ENCODE assay signal across 12 cellular contexts in genomic region chrX:2708601-2709200, GRCh38. TPM values are rescaled to one million over a fixed set of nuclear protein-coding genes. Genes with fewer than 3 reads are reported as not detected.
DNase-seq lines count a peak whose midpoint lies in the region; ATAC-seq and TF ChIP-seq lines count a peak whose summit lies in the region.
"Had no signal": no experiment of that assay in that cellular context is flagged by ENCODE, and none has a peak within 500 bp of the region (broad histone marks: within the 10 kb centered on the region; RNA-seq: fewer than 3 reads in every experiment).

No MANE protein-coding gene starts in this region.

- no peak overlapping the region for H2BK120ac ChIP-seq in mesenchymal stem cell (ENCODE audit: low read depth, low read length)

- peak overlapping the region; percentile 56 for H4K91ac ChIP-seq in mesenchymal stem cell (ENCODE audit: low read length)

- H3K4ac ChIP-seq in mesenchymal stem cell (ENCODE audit: low read depth in 1 of 2, low read length in 2 of 2), result no peak overlapping the region

- H3K27me3 ChIP-seq in mesenchymal stem cell (ENCODE audit: control insufficient read depth in 1 of 2, insufficient read depth in 1 of 2, low read length in 2 of 2) (no peaks in the 10 kb centered on the region), WERI-Rb-1 (ENCODE audit: insufficient read depth, low read depth, severe bottlenecking) (no peaks in the 10 kb centered on the region)

- no peak overlapping the region for H4K8ac ChIP-seq in mesenchymal stem cell (ENCODE audit: low read length)

- H3K27me3 Mint-ChIP-seq in stimulated activated naive CD8-positive, alpha-beta T cell treated with anti-CD3 and anti-CD28 coated beads, Interleukin-15, Interleukin-2, amounts not matched to agents 100 ng/mL and 50 ng/mL, for 24 hours, result no peaks in the 10 kb centered on the region
- no peaks in the 10 kb centered on the region for H3K27me3 Mint-ChIP-seq in activated naive CD8-positive, alpha-beta T cell treated with anti-CD3 and anti-CD28 coated beads, Interleukin-2, amount 10 ng/mL, durations not matched to agents 7 days and 5 days

- H3K9me3 Mint-ChIP-seq in stimulated activated naive CD8-positive, alpha-beta T cell treated with anti-CD3 and anti-CD28 coated beads, Interleukin-15, Interleukin-2, amounts not matched to agents 100 ng/mL and 50 ng/mL, for 24 hours, result no peaks in the 10 kb centered on the region
- H3K9me3 Mint-ChIP-seq in activated naive CD8-positive, alpha-beta T cell treated with anti-CD3 and anti-CD28 coated beads, Interleukin-2, amount 10 ng/mL, durations not matched to agents 7 days and 5 days, result no peaks in the 10 kb centered on the region

- ATAC-seq in stimulated activated naive CD8-positive, alpha-beta T cell treated with anti-CD3 and anti-CD28 coated beads, Interleukin-15, Interleukin-2, amounts not matched to agents 100 U/mL and 50 U/mL, for 24 hours, result no peak
- no peak for ATAC-seq in activated naive CD8-positive, alpha-beta T cell treated with anti-CD3 and anti-CD28 coated beads, Interleukin-2, amount 10 ng/mL, durations not matched to agents 7 days and 5 days (ENCODE audit: low read depth)
- no peak for ATAC-seq in HG02571 (IDR thresholded peaks at IDR 0.05; ENCODE audit: unreplicated experiment)

- POLR2A ChIA-PET in activated naive CD8-positive, alpha-beta T cell treated with anti-CD3 and anti-CD28 coated beads, Interleukin-2, amount 10 ng/mL, durations not matched to agents 7 days and 5 days (lab: Charles Lee), result no interaction called here

- H3K4me3 Mint-ChIP-seq in stimulated activated naive CD8-positive, alpha-beta T cell treated with anti-CD3 and anti-CD28 coated beads, Interleukin-15, Interleukin-2, amounts not matched to agents 100 ng/mL and 50 ng/mL, for 24 hours, result peak overlapping the region; percentile 64
- peak overlapping the region; percentile 80 for H3K4me3 Mint-ChIP-seq in activated naive CD8-positive, alpha-beta T cell treated with anti-CD3 and anti-CD28 coated beads, Interleukin-2, amount 10 ng/mL, durations not matched to agents 7 days and 5 days

- no peak overlapping the region for H3K23ac ChIP-seq in mesenchymal stem cell (ENCODE audit: low read length in 2 of 2)

- H3K14ac ChIP-seq in mesenchymal stem cell (ENCODE audit: low read length in 2 of 2), result peak overlapping the region in 1 of 2 experiments; percentile 20

- no peak overlapping the region for H2AK5ac ChIP-seq in mesenchymal stem cell (ENCODE audit: low read length, severe bottlenecking)

- H3K36me3 Mint-ChIP-seq in stimulated activated naive CD8-positive, alpha-beta T cell treated with anti-CD3 and anti-CD28 coated beads, Interleukin-15, Interleukin-2, amounts not matched to agents 100 ng/mL and 50 ng/mL, for 24 hours (ENCODE audit: low read depth), result peaks cover 13% of the 10 kb centered on the region
- H3K36me3 Mint-ChIP-seq in activated naive CD8-positive, alpha-beta T cell treated with anti-CD3 and anti-CD28 coated beads, Interleukin-2, amount 10 ng/mL, durations not matched to agents 7 days and 5 days, result peaks cover 18% of the 10 kb centered on the region

- H3K79me1 ChIP-seq in mesenchymal stem cell (replicated peaks; ENCODE audit: low read length, poor library complexity, severe bottlenecking), result peaks cover 7% of the 10 kb centered on the region

- H3K36me3 ChIP-seq in mesenchymal stem cell (ENCODE audit: control insufficient read depth in 1 of 2, insufficient read depth in 2 of 2, low read depth in 1 of 2, low read length in 2 of 2) (peaks cover 20 to 48% of the 10 kb centered on the region in 2 experiments), WERI-Rb-1 (peaks cover 6% of the 10 kb centered on the region)

- peak overlapping the region in 1 of 2 experiments; percentile 49 for H2BK12ac ChIP-seq in mesenchymal stem cell (ENCODE audit: low read length in 2 of 2)

- H2AFZ ChIP-seq in mesenchymal stem cell (ENCODE audit: low read depth, low read length), result no peak overlapping the region

- H3K4me3 ChIP-seq in mesenchymal stem cell (ENCODE audit: insufficient read depth in 1 of 2, low read depth in 1 of 2, low read length in 2 of 2) (no peak overlapping the region), WERI-Rb-1 (ENCODE audit: low read depth, low read length) (no peak overlapping the region)

- H3K4me2 ChIP-seq in mesenchymal stem cell (ENCODE audit: low read length, poor library complexity, severe bottlenecking), result no peak overlapping the region

- peaks cover 82% of the 10 kb centered on the region for H3K4me1 Mint-ChIP-seq in stimulated activated naive CD8-positive, alpha-beta T cell treated with anti-CD3 and anti-CD28 coated beads, Interleukin-15, Interleukin-2, amounts not matched to agents 100 ng/mL and 50 ng/mL, for 24 hours (ENCODE audit: low read depth)
- H3K4me1 Mint-ChIP-seq in activated naive CD8-positive, alpha-beta T cell treated with anti-CD3 and anti-CD28 coated beads, Interleukin-2, amount 10 ng/mL, durations not matched to agents 7 days and 5 days, result peaks cover 59% of the 10 kb centered on the region

- peaks cover 45% of the 10 kb centered on the region for H3K4me1 ChIP-seq in mesenchymal stem cell (ENCODE audit: control insufficient read depth, insufficient read depth, low read depth, low read length)

- peak overlapping the region; percentile 87 for H3K9ac ChIP-seq in mesenchymal stem cell (ENCODE audit: low read length)

- DNase-seq in stimulated activated naive CD8-positive, alpha-beta T cell treated with anti-CD3 and anti-CD28 coated beads, Interleukin-15, Interleukin-2, amounts not matched to agents 100 U/mL and 50 U/mL, for 24 hours, result no peak
- no peak for DNase-seq in activated naive CD8-positive, alpha-beta T cell treated with anti-CD3 and anti-CD28 coated beads, Interleukin-2, amount 10 ng/mL, durations not matched to agents 7 days and 5 days
- no peak for DNase-seq in mesenchymal stem cell
- DNase-seq in Kasumi-1 (lab: John Stamatoyannopoulos, UW), result no peak
- DNase-seq in WERI-Rb-1, result no peak
- no peak for DNase-seq in COLO829 (ENCODE audit: low spot score)
- DNase-seq: anterior cingulate cortex, Calu3, NCI-H69 had no signal

- peak overlapping the region in 1 of 2 experiments; percentile 64 for H3K18ac ChIP-seq in mesenchymal stem cell (ENCODE audit: low read depth in 1 of 2, low read length in 2 of 2)

- H3K27ac Mint-ChIP-seq in stimulated activated naive CD8-positive, alpha-beta T cell treated with anti-CD3 and anti-CD28 coated beads, Interleukin-15, Interleukin-2, amounts not matched to agents 100 ng/mL and 50 ng/mL, for 24 hours, result peak overlapping the region; percentile 92
- peak overlapping the region; percentile 65 for H3K27ac Mint-ChIP-seq in activated naive CD8-positive, alpha-beta T cell treated with anti-CD3 and anti-CD28 coated beads, Interleukin-2, amount 10 ng/mL, durations not matched to agents 7 days and 5 days

- no peaks in the 10 kb centered on the region for H3K9me3 ChIP-seq in mesenchymal stem cell (ENCODE audit: control insufficient read depth, low read length)
- no peaks in the 10 kb centered on the region for H3K9me3 ChIP-seq in WERI-Rb-1 (ENCODE audit: severe bottlenecking)

- no peak for TF ChIP-seq CTCF in WERI-Rb-1 (IDR thresholded peaks at IDR 0.05; ENCODE audit: low read depth, low read length)

- H3K27ac ChIP-seq in mesenchymal stem cell (ENCODE audit: low read length, poor library complexity, severe bottlenecking) (no peak overlapping the region), WERI-Rb-1 (no peak overlapping the region)

- H2BK5ac ChIP-seq in mesenchymal stem cell (ENCODE audit: low read depth, low read length, poor library complexity, severe bottlenecking), result no peak overlapping the region

- H2BK15ac ChIP-seq in mesenchymal stem cell (ENCODE audit: low read depth, poor library complexity, severe bottlenecking), result no peak overlapping the region

- 91% methylated on average over 10 of the region's 10 CpGs for WGBS in mesenchymal stem cell

RNA-seq across cellular contexts. Expression of gene CD99, which starts 17.6 kb away (rescaled TPM):
- total RNA-seq in activated naive CD8-positive, alpha-beta T cell treated with anti-CD3 and anti-CD28 coated beads, Interleukin-2, amount 10 ng/mL, durations not matched to agents 7 days and 5 days, result 100 to 1,000 TPM; 255 to 256 TPM
- 955 TPM for polyA plus RNA-seq in mesenchymal stem cell (2013, experiment 1 of 2)
- polyA plus RNA-seq in mesenchymal stem cell (2013, experiment 2 of 2), result 984 TPM

RNA-seq across cellular contexts. Expression of gene XG, which starts 43.1 kb away (rescaled TPM):
- under 1 TPM in 1 of 2 experiments, not detected in 1; 0.43 TPM for total RNA-seq in activated naive CD8-positive, alpha-beta T cell treated with anti-CD3 and anti-CD28 coated beads, Interleukin-2, amount 10 ng/mL, durations not matched to agents 7 days and 5 days
- polyA plus RNA-seq in mesenchymal stem cell (2013, experiment 1 of 2), result 0.01 TPM
- polyA plus RNA-seq in mesenchymal stem cell (2013, experiment 2 of 2), result not detected
- total RNA-seq: Calu3, glomerular endothelial cell had no signal
